In the genomic region with DNA sequence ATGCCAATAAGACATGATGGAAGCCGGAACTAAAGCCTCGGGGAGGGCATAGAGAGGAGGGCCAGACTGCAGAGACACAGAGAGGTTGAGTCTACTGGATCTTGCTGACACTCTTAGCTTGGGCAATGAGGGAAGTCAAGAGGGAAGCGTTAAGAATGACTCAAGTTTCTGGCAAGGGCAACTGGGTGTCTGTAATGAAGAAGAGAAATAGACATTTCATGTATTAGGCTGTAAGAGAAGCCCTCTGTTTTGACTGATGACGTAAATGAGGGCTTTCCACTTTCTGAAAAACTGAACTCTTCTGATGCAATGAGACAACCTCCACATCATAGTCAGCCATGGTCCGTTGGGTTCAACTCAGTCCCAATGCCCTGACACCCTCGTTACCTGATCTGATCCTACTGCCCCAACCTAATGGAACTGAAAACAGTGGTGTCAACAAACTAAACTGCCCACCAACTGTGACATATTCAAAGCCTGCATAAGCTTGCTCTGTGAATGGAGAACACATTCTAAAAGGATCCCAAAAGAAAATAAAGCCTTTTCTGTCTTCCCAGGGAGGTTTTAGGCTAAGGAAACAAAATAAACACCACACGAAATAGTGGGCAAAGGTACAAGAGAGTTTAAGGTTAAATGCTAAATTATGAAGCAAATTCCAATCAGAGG, we compare ENCODE assay signal across 9 cellular contexts. TPM values are rescaled to one million over a fixed set of nuclear protein-coding genes. Genes with fewer than 3 reads are reported as not detected.
DNase-seq lines count a peak whose midpoint lies in the region; ATAC-seq and TF ChIP-seq lines count a peak whose summit lies in the region.
"Had no signal": no experiment of that assay in that cellular context is flagged by ENCODE, and none has a peak within 500 bp of the region (broad histone marks: within the 10 kb centered on the region; RNA-seq: fewer than 3 reads in every experiment).

No MANE protein-coding gene starts in this region.

- ATAC-seq in HG03439 (IDR thresholded peaks at IDR 0.05; ENCODE audit: unreplicated experiment) (no peak), HG03457 (IDR thresholded peaks at IDR 0.05; ENCODE audit: unreplicated experiment) (no peak), GM19452 (IDR thresholded peaks at IDR 0.05; ENCODE audit: unreplicated experiment) (no peak)

- H3K9me3 ChIP-seq in Peyer's patch (peaks cover 0 to 7% (median 0%) of the 10 kb centered on the region in 4 donors), parathyroid adenoma (ENCODE audit: control insufficient read depth, low read length) (no peaks in the 10 kb centered on the region)

- peak overlapping the region in 1 of 4 donors; percentile 37 for H3K4me3 ChIP-seq in Peyer's patch
- H3K4me3 ChIP-seq in parathyroid adenoma (ENCODE audit: low read depth, low read length) = no peak overlapping the region

- H2AFZ ChIP-seq in parathyroid adenoma = no peak overlapping the region

- H3K36me3 ChIP-seq in Peyer's patch = no peaks in the 10 kb centered on the region
- no peaks in the 10 kb centered on the region for H3K36me3 ChIP-seq in parathyroid adenoma (ENCODE audit: control insufficient read depth, insufficient read depth, low read length)

- H3K4me1 ChIP-seq in Peyer's patch = peaks cover 0 to 29% (median 9%) of the 10 kb centered on the region in 4 donors
- H3K4me1 ChIP-seq in parathyroid adenoma = no peaks in the 10 kb centered on the region

- H3K27me3 ChIP-seq in Peyer's patch (no peaks in the 10 kb centered on the region), parathyroid adenoma (ENCODE audit: control insufficient read depth, insufficient read depth, low read length) (no peaks in the 10 kb centered on the region)

- in situ Hi-C loops in Caki2 (cut with HindIII; ENCODE audit: low pct_unique_long_range_greater_than_20kb, low sequenced_read_pairs) = no loop called here

- H3K9ac ChIP-seq in parathyroid adenoma = no peak overlapping the region

- H3K27ac ChIP-seq in Peyer's patch (peak overlapping the region; percentile 55 to 97 (median 80)), parathyroid adenoma (peak overlapping the region; percentile 37)

- no peak for TF ChIP-seq POLR2A in Peyer's patch (IDR thresholded peaks at IDR 0.05)

- H3K79me2 ChIP-seq in parathyroid adenoma = no peaks in the 10 kb centered on the region

- DNase-seq in Caki2 (ENCODE audit: low read depth) = peak; percentile 43
- no peak for DNase-seq in Peyer's patch
- peak; percentile 94 for DNase-seq in fibroblast of gingiva (ENCODE audit: low read depth)
- no peak for DNase-seq in activated T-cell treated with anti-CD3 and anti-CD28 coated beads, Interleukin-2, amount 50 U/mL, for 48 hours
- DNase-seq: NCI-H1417 treated with DMSO at 0.1 percent for 48 hours had no signal

- no peak for TF ChIP-seq CTCF in Peyer's patch (IDR thresholded peaks at IDR 0.05)
- TF ChIP-seq CTCF in parathyroid adenoma (IDR thresholded peaks at IDR 0.05) = no peak

- H3K4me2 ChIP-seq in parathyroid adenoma (ENCODE audit: low read length) = no peak overlapping the region

RNA-seq across cellular contexts. Expression of gene PNRC1, which starts 45.8 kb away (rescaled TPM):
- 31.7 and 38.3 TPM in 2 replicates for total RNA-seq in Caki2 (2014; rRNA removed; shearing (Covaris generic); ENCODE audit: low replicate concordance)
- 100 to 1,000 TPM in 3 of 4 donors, 10 to 100 TPM in 1; 97.3 to 176 (median 102) TPM for total RNA-seq in Peyer's patch

Comparison
In these comparisons a context has a peak if more than half of its experiments do, and no peak if none do; other contexts are left out.
1. DNase-seq: peak in Caki2 (single experiment) and fibroblast of gingiva (single experiment); none in Peyer's patch (0 of 3) and activated T-cell treated with anti-CD3 and anti-CD28 coated beads, Interleukin-2, amount 50 U/mL, for 48 hours (0 of 2).